Comparison of ENCODE assay signal across 23 cellular contexts in genomic region chr17:70774339-70775110, GRCh38.
"Had no signal": no experiment of that assay in that cellular context is flagged by ENCODE, and none has a peak within 500 bp of the region (broad histone marks: within the 10 kb centered on the region; RNA-seq: fewer than 3 reads in every experiment).

No MANE protein-coding gene starts in this region.

- H3K4me1 ChIP-seq: foreskin keratinocyte, gastroesophageal sphincter, heart left ventricle, pancreas, sigmoid colon, testis, tibial artery, upper lobe of left lung, uterus had no signal

- H3K36me3 ChIP-seq: gastroesophageal sphincter, heart left ventricle, pancreas, sigmoid colon, tibial artery, upper lobe of left lung, uterus had no signal

- H2AFZ ChIP-seq: hepatocyte had no signal

- FAIRE-seq: endometrium, kidney, pancreas had no signal

- ATAC-seq: effector memory CD8-positive, alpha-beta T cell; esophagus mucosa; foreskin keratinocyte; gastroesophageal sphincter; natural killer cell; pancreas; stimulated activated effector memory CD8-positive, alpha-beta T cell treated with anti-CD3 and anti-CD28 coated beads, Interleukin-12 subunit alpha, Interleukin-12 subunit beta, amount 100 ng/mL, for 72 hours had no signal

- H3K27me3 ChIP-seq: foreskin keratinocyte, gastroesophageal sphincter, heart left ventricle, hepatocyte, pancreas, sigmoid colon, testis, tibial artery, upper lobe of left lung, uterus had no signal

- DNase-seq: cortex of kidney; effector memory CD8-positive, alpha-beta T cell; heart left ventricle; kidney; natural killer cell; occipital lobe; pancreas; sigmoid colon; stimulated activated CD4-positive, alpha-beta T cell treated with anti-CD3 and anti-CD28 coated beads, Interleukin-2, amount 100 ng/mL, for 24 hours; stimulated activated CD4-positive, alpha-beta T cell treated with anti-CD3 and anti-CD28 coated beads, Interleukin-4, amount 100 ng/mL, for 24 hours; stimulated activated naive CD4-positive, alpha-beta T cell treated with Interleukin-2 at 50 U/mL for 16 hours; substantia nigra; testis; tibial artery; upper lobe of left lung; uterus had no signal

- H3K4me2 ChIP-seq: hepatocyte had no signal

- H3K27ac ChIP-seq: foreskin keratinocyte, gastroesophageal sphincter, heart left ventricle, hepatocyte, pancreas, sigmoid colon, testis, tibial artery, upper lobe of left lung, uterus had no signal

- H3K4me3 ChIP-seq: gastroesophageal sphincter, heart left ventricle, hepatocyte, lung, pancreas, sigmoid colon, testis, tibial artery, upper lobe of left lung, uterus had no signal

- H3K9me3 ChIP-seq: gastroesophageal sphincter, heart left ventricle, pancreas, sigmoid colon, testis, tibial artery, upper lobe of left lung, uterus had no signal

- H3K79me2 ChIP-seq: hepatocyte had no signal
